8 cellular contexts compared by ENCODE assay signal in genomic region chr2:205766765-205767359, GRCh38.
DNase-seq lines count a peak whose midpoint lies in the region; ATAC-seq lines count a peak whose summit lies in the region.

No MANE protein-coding gene starts in this region.

- in situ Hi-C loops in Caki2 (cut with HindIII; ENCODE audit: low pct_unique_long_range_greater_than_20kb, low sequenced_read_pairs) = no loop called here

- ATAC-seq in GM21526 (IDR thresholded peaks at IDR 0.05; ENCODE audit: low FRiP score, unreplicated experiment) = peak; percentile 55

- DNase-seq in Caki2 (ENCODE audit: low read depth) (peak; percentile 54), NCI-H2081 treated with DMSO at 0.1 percent for 48 hours (lab: John Stamatoyannopoulos, UW) (peak; percentile 37), dermis blood vessel endothelial cell (peak; percentile 72), medulla oblongata (ENCODE audit: extremely low spot score) (peak; percentile 84), 8988T (no peak)
- peak; percentile 16 for DNase-seq in activated CD4-positive, alpha-beta T cell treated with anti-CD3 and anti-CD28 coated beads for 1 hour
- DNase-seq in stimulated activated CD8-positive, alpha-beta memory T cell treated with anti-CD3 and anti-CD28 coated beads, Interleukin-7, amount 100 ng/mL, for 1 hour (ENCODE audit: low read depth in 2 of 2) = peak; percentile 4 to 26
